In genomic region chr2:11343626-11344341, GRCh38 we compare ENCODE assay signal across 8 cellular contexts. TPM values are rescaled to one million over a fixed set of nuclear protein-coding genes. Genes with fewer than 3 reads are reported as not detected.
DNase-seq lines count a peak whose midpoint lies in the region; ATAC-seq and TF ChIP-seq lines count a peak whose summit lies in the region.

No MANE protein-coding gene starts in this region.

- H3K36me3 Mint-ChIP-seq in activated B cell treated with CpG ODN at 0.5 μM for 24 hours (ENCODE audit: low read depth) = peaks cover 2% of the 10 kb centered on the region

- H3K27ac Mint-ChIP-seq in activated B cell treated with CpG ODN at 0.5 μM for 24 hours = peak overlapping the region; percentile 84

- CTCF ChIA-PET in activated B cell treated with CpG ODN at 0.5 μM for 24 hours (lab: Charles Lee) = interaction anchor here (1.1 to 1.2 kb wide), 2 partner anchors 24 to 211 kb away, joined by 3 to 4 read pairs; a partner anchor contains a TSS

- intact Hi-C loops in activated B cell treated with CpG ODN at 0.5 μM for 24 hours (cut with micrococcal nuclease) (loop anchor here (1.0 to 10.0 kb wide), 8 partner anchors 8 to 1919 kb away; partner anchors contain the start of genes CPSF3, ITGB1BP1, LPIN1 and PDIA6), colonic mucosa (cut with DNase I) (loop anchor here (10.0 kb wide), 1 partner anchor 61 kb away; no protein-coding TSS in a partner anchor), lower lobe of right lung (cut with DNase I) (no loop called here)

- POLR2A ChIA-PET in activated B cell treated with CpG ODN at 0.5 μM for 24 hours (lab: Charles Lee) = interaction anchor here (1.0 to 2.5 kb wide), 6 partner anchors 9 to 211 kb away, joined by 4 to 20 read pairs (median 6); partner anchors contain the start of gene SLC66A3

- H3F3A ChIP-seq in MM.1S (ENCODE audit: insufficient read depth, low read length) = peaks cover 14% of the 10 kb centered on the region

- DNase-seq in NCI-H1417 (lab: John Stamatoyannopoulos, UW) (peak; percentile 77 to 90 (median 79)), NCI-H1417 treated with DMSO at 0.1 percent for 48 hours (lab: John Stamatoyannopoulos, UW) (no peak), HCEC 1CT (peak; percentile 20), MM.1S (peak; percentile 37), activated B cell treated with CpG ODN at 0.5 μM for 24 hours (peak; percentile 42), colonic mucosa (peak; percentile 71), lower lobe of right lung (peak; percentile 66)
- DNase-seq in stimulated activated CD8-positive, alpha-beta memory T cell treated with anti-CD3 and anti-CD28 coated beads, Interleukin-4, amount 100 ng/mL, for 24 hours (ENCODE audit: low read depth) = peak; percentile 7

- no peaks in the 10 kb centered on the region for H3K9me3 Mint-ChIP-seq in activated B cell treated with CpG ODN at 0.5 μM for 24 hours

- H3K79me2 ChIP-seq in MM.1S (ENCODE audit: low read length) = peaks cover 50% of the 10 kb centered on the region

- H3K27me3 ChIP-seq in MM.1S (replicated peaks; ENCODE audit: insufficient read depth, low read length) (no peaks in the 10 kb centered on the region), colonic mucosa (no peaks in the 10 kb centered on the region), lower lobe of right lung (ENCODE audit: low read depth) (no peaks in the 10 kb centered on the region)

- H3K4me3 ChIP-seq in MM.1S (ENCODE audit: low read length) (peak overlapping the region; percentile 93), colonic mucosa (peak overlapping the region; percentile 77), lower lobe of right lung (peak overlapping the region; percentile 87)

- TF ChIP-seq CTCF in MM.1S (IDR thresholded peaks at IDR 0.05; ENCODE audit: low read length) (no peak), activated B cell treated with CpG ODN at 0.5 μM for 24 hours (IDR thresholded peaks at IDR 0.05) (no peak), colonic mucosa (IDR thresholded peaks at IDR 0.05) (no peak), lower lobe of right lung (IDR thresholded peaks at IDR 0.05) (no peak)

- peaks cover 8% of the 10 kb centered on the region; the same call in 1 of the 2 replicates for H4K20me1 ChIP-seq in MM.1S (ENCODE audit: insufficient read depth, low read length)

- peak; percentile 32 for ATAC-seq in activated B cell treated with CpG ODN at 0.5 μM for 24 hours (ENCODE audit: low read depth)
- peak; percentile 42 to 55 for ATAC-seq in lower lobe of right lung

- H3K27me3 Mint-ChIP-seq in activated B cell treated with CpG ODN at 0.5 μM for 24 hours = no peaks in the 10 kb centered on the region

- H3K9me3 ChIP-seq in MM.1S (replicated peaks; ENCODE audit: insufficient read depth, low read length) = no peaks in the 10 kb centered on the region
- H3K9me3 ChIP-seq in colonic mucosa = no peaks in the 10 kb centered on the region
- H3K9me3 ChIP-seq in lower lobe of right lung = no peaks in the 10 kb centered on the region

- H2AFZ ChIP-seq in MM.1S (ENCODE audit: low read length) = peak overlapping the region; percentile 77

- H3K9ac ChIP-seq in MM.1S (ENCODE audit: low read length) = peak overlapping the region; percentile 72
- peak overlapping the region; percentile 98 to 99 for H3K9ac ChIP-seq in colonic mucosa (ENCODE audit: low read depth in 2 of 2, low read length in 2 of 2)

- peaks cover 32% of the 10 kb centered on the region for H3K4me1 Mint-ChIP-seq in activated B cell treated with CpG ODN at 0.5 μM for 24 hours

- H3K27ac ChIP-seq in MM.1S (ENCODE audit: low read length) (peak overlapping the region; percentile 15; the same call in 1 of the 2 replicates), colonic mucosa (peak overlapping the region; percentile 99), lower lobe of right lung (peak overlapping the region; percentile 99)

- H3K4me3 Mint-ChIP-seq in activated B cell treated with CpG ODN at 0.5 μM for 24 hours = peak overlapping the region; percentile 99

- no peaks in the 10 kb centered on the region for H3K9me2 ChIP-seq in MM.1S (replicated peaks; ENCODE audit: insufficient read depth, low read length)

- H3K4me1 ChIP-seq in MM.1S (ENCODE audit: low read length) (peaks cover 3% of the 10 kb centered on the region), colonic mucosa (peaks cover 18% of the 10 kb centered on the region), lower lobe of right lung (peaks cover 53% of the 10 kb centered on the region)

- H3K36me3 ChIP-seq in MM.1S (replicated peaks; ENCODE audit: insufficient read depth, low read length) (no peaks in the 10 kb centered on the region), colonic mucosa (no peaks in the 10 kb centered on the region), lower lobe of right lung (no peaks in the 10 kb centered on the region)

- peak overlapping the region; percentile 89 for H3K4me2 ChIP-seq in MM.1S (ENCODE audit: low read depth, low read length)

RNA-seq across cellular contexts. Expression of gene ROCK2, which starts 0.7 kb away (rescaled TPM):
- total RNA-seq in activated B cell treated with CpG ODN at 0.5 μM for 24 hours = 18.5 and 18.8 TPM in 2 replicates
- 10 to 100 TPM; 62.7 to 80.9 TPM for total RNA-seq in colonic mucosa
- 54.3 TPM for total RNA-seq in lower lobe of right lung

Comparison
In these comparisons a context has a peak if more than half of its experiments do, and no peak if none do; other contexts are left out.
1. H3K27ac ChIP-seq: peak in every context shown above with its lines; median percentile 99 in colonic mucosa; 99 in lower lobe of right lung; 15 in MM.1S.